Comparison of ENCODE assay signal across 7 cellular contexts in genomic region chr6:128047989-128048388, GRCh38.
"Had no signal": no experiment of that assay in that cellular context is flagged by ENCODE, and none has a peak within 500 bp of the region (broad histone marks: within the 10 kb centered on the region; RNA-seq: fewer than 3 reads in every experiment).

No MANE protein-coding gene starts in this region.

- H3K27ac Mint-ChIP-seq: HFFc6 had no signal

- H3K36me3 ChIP-seq: HAP-1 had no signal

- H3K4me3 ChIP-seq: HAP-1, K562 had no signal

- ATAC-seq: HCT116, K562 had no signal

- DNase-seq: GOT3, H7, HFFc6, IMR-90 had no signal

- H3K4me3 Mint-ChIP-seq: HFFc6 had no signal

- H3K9me3 Mint-ChIP-seq: HFFc6 had no signal

- H3K4me1 ChIP-seq: HAP-1 had no signal
